Comparison of ENCODE assay signal across 1 cellular context in genomic region chr1:38009841-38010180, GRCh38.
TF ChIP-seq lines count a peak whose summit lies in the region.

No MANE protein-coding gene starts in this region.

TF ChIP-seq in IMR-90, 13 proteins besides CTCF, POLR2A, EP300 and RAD21 (continued from another document):
- TF ChIP-seq MXI1 (IDR thresholded peaks at IDR 0.05; ENCODE audit: borderline replicate concordance, low read depth, low read length) (no peak), FOS (IDR thresholded peaks at IDR 0.05; ENCODE audit: low read depth, low read length) (no peak), USF2 (IDR thresholded peaks at IDR 0.05; ENCODE audit: low read depth, low read length) (no peak), RCOR1 (IDR thresholded peaks at IDR 0.05; ENCODE audit: insufficient replicate concordance, low read length) (no peak), BHLHE40 (IDR thresholded peaks at IDR 0.05; ENCODE audit: low read depth, low read length) (no peak), MAFK (IDR thresholded peaks at IDR 0.05; ENCODE audit: low read depth, low read length) (no peak), ELK1 (IDR thresholded peaks at IDR 0.05; ENCODE audit: borderline replicate concordance, low read depth, low read length) (no peak), SMC3 (IDR thresholded peaks at IDR 0.05; ENCODE audit: low read depth, low read length) (no peak), RFX5 (IDR thresholded peaks at IDR 0.05; ENCODE audit: low read depth, low read length) (no peak)
